In the genomic region with DNA sequence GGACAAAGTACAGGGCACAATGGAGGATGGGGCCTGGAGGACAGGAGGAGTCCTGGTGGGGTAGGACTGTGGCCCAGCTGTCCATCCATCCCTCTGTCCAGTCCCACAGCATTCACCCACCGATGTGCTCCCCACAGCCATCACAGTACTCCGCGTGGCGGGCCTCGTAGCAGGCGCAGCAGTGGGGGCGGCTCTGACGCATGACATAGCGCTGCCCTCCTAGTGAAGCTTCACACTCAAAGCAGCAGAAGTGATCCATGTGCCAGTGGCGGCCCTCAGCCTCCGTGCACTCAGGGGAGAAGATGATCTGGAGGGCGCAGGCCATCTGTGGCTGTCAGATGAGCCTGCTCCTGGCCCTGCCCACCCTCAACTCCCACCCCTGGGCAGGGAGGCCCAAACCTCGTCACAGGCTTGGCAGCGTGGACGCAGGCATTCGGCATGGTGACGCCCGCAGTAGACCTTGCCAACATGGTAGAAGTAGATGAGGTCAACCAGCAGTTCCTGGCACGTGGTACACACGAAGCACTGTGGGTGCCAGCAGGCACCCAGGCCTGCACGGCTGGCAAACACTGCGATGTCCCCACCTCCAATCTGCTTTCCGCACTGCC, we compare ENCODE assay signal across 25 cellular contexts. TPM values are rescaled to one million over a fixed set of nuclear protein-coding genes. Genes with fewer than 3 reads are reported as not detected.
DNase-seq lines count a peak whose midpoint lies in the region; ATAC-seq and TF ChIP-seq lines count a peak whose summit lies in the region.
"Had no signal": no experiment of that assay in that cellular context is flagged by ENCODE, and none has a peak within 500 bp of the region (broad histone marks: within the 10 kb centered on the region; RNA-seq: fewer than 3 reads in every experiment).

No MANE protein-coding gene starts in this region.

- TF ChIP-seq CTCF in heart left ventricle (IDR thresholded peaks at IDR 0.05) (no peak), RWPE2 (IDR thresholded peaks at IDR 0.05; ENCODE audit: poor library complexity, severe bottlenecking) (no peak)

- WGBS in heart left ventricle, 4 donors: 80 to 90% (median 89%) methylated on average over 14 to 23 of the region's 23 CpGs
- 61 to 67% methylated on average over 23 of the region's 23 CpGs for WGBS in aorta, 2 donors

- peak in 3 of 4 donors; percentile 28 to 45 (median 33) for ATAC-seq in heart left ventricle
- no peak for ATAC-seq in RWPE2 (ENCODE audit: low read depth)
- peak; percentile 15 for ATAC-seq in left lobe of liver
- ATAC-seq in aorta (ENCODE audit: low FRiP score): peak; percentile 6
- no peak for ATAC-seq in GM19467 (IDR thresholded peaks at IDR 0.05; ENCODE audit: unreplicated experiment)
- ATAC-seq: body of pancreas had no signal

- H3K4me3 ChIP-seq in heart left ventricle (no peak overlapping the region), RWPE2 (ENCODE audit: severe bottlenecking) (no peak overlapping the region), aorta (ENCODE audit: low read length in 2 of 2) (no peak overlapping the region)
- H3K4me3 ChIP-seq: BLaER1 treated with 17β-estradiol and CSF1 and Interleukin-3, amounts not matched to agents 10 nM and 100 nM; body of pancreas; lower lobe of right lung; MG63; upper lobe of left lung had no signal

- no peak for TF ChIP-seq POLR2A in heart left ventricle (IDR thresholded peaks at IDR 0.05)

- H3K4me1 ChIP-seq in heart left ventricle (peaks cover 0 to 14% (median 0%) of the 10 kb centered on the region in 12 donors), RWPE2 (ENCODE audit: insufficient read depth, poor library complexity, severe bottlenecking) (peaks cover 30% of the 10 kb centered on the region), aorta (ENCODE audit: control insufficient read depth in 1 of 2, insufficient read depth in 2 of 2, low read length in 2 of 2) (no peaks in the 10 kb centered on the region)
- H3K4me1 ChIP-seq: Caco-2 had no signal

- peak in 1 of 5 donors; percentile 64 for DNase-seq in heart left ventricle
- DNase-seq in cardiac septum (ENCODE audit: low spot score): no peak
- no peak for DNase-seq in RWPE2 (ENCODE audit: low spot score)
- no peak for DNase-seq in left lobe of liver (ENCODE audit: low spot score)
- DNase-seq in aorta: no peak
- DNase-seq in GDM1 (lab: John Stamatoyannopoulos, UW): no peak
- DNase-seq: activated CD4-positive, alpha-beta T cell treated with anti-CD3 and anti-CD28 coated beads, Interleukin-2, amount 10 ng/mL, durations not matched to agents 7 days and 5 days; activated CD8-positive, alpha-beta memory T cell treated with anti-CD3 and anti-CD28 coated beads, Interleukin-2, amount 50 U/mL, for 4 hours; body of pancreas; Caco-2; DMS79; glutamatergic neuron; H9; kidney; MG63; naive thymus-derived CD8-positive, alpha-beta T cell; NCI-H2029 treated with DMSO at 0.1 percent for 48 hours; NCI-H748 treated with DMSO at 0.1 percent for 48 hours; stimulated activated CD4-positive, alpha-beta T cell treated with anti-CD3 and anti-CD28 coated beads, Interleukin-1b, Interleukin-23, amount 100 ng/mL, for 48 hours; stimulated activated CD8-positive, alpha-beta memory T cell treated with anti-CD3 and anti-CD28 coated beads, Interleukin-4, amount 100 ng/mL, for 48 hours; T-helper 9 cell had no signal

- no peaks in the 10 kb centered on the region for H3K9me3 ChIP-seq in heart left ventricle
- no peaks in the 10 kb centered on the region for H3K9me3 ChIP-seq in RWPE2 (ENCODE audit: severe bottlenecking)
- no peaks in the 10 kb centered on the region for H3K9me3 ChIP-seq in aorta (ENCODE audit: control insufficient read depth, low read length)
- H3K9me3 ChIP-seq: body of pancreas, Caco-2, lower lobe of right lung, MG63, upper lobe of left lung had no signal

- intact Hi-C loops in heart left ventricle (cut with DNase I) (no loop called here), cardiac septum (cut with DNase I) (no loop called here), aorta (cut with DNase I) (no loop called here)

- H3K27me3 ChIP-seq in heart left ventricle: no peaks in the 10 kb centered on the region
- no peaks in the 10 kb centered on the region for H3K27me3 ChIP-seq in RWPE2 (ENCODE audit: insufficient read depth, poor library complexity, severe bottlenecking)
- H3K27me3 ChIP-seq in aorta (ENCODE audit: control insufficient read depth in 1 of 2, insufficient read depth in 2 of 2, low read length in 1 of 2): no peaks in the 10 kb centered on the region
- H3K27me3 ChIP-seq: body of pancreas, MG63, upper lobe of left lung had no signal

- peak overlapping the region in 1 of 12 donors; percentile 37 for H3K27ac ChIP-seq in heart left ventricle
- peak overlapping the region; percentile 92 for H3K27ac ChIP-seq in RWPE2 (ENCODE audit: poor library complexity, severe bottlenecking)
- H3K27ac ChIP-seq in aorta (ENCODE audit: low read depth in 1 of 2, low read length in 2 of 2): no peak overlapping the region
- H3K27ac ChIP-seq: body of pancreas had no signal

- peaks cover 0 to 37% (median 17%) of the 10 kb centered on the region in 9 donors for H3K36me3 ChIP-seq in heart left ventricle
- peaks cover 65% of the 10 kb centered on the region for H3K36me3 ChIP-seq in RWPE2 (ENCODE audit: low read depth)
- no peaks in the 10 kb centered on the region for H3K36me3 ChIP-seq in aorta (ENCODE audit: control insufficient read depth in 1 of 2, insufficient read depth in 2 of 2, low read length in 1 of 2)

RNA-seq across cellular contexts. Expression of gene PLP2, which starts 6.3 kb away (rescaled TPM):
- total RNA-seq in heart left ventricle (100 to 1,000 TPM in 3 of 9 donors, 10 to 100 TPM in 6; 22.4 to 155 (median 50.4) TPM), cardiac septum (84.9 TPM), left lobe of liver (11.7 TPM), aorta (100 to 1,000 TPM; 159 to 201 TPM)
- polyA plus RNA-seq in heart left ventricle (100 to 1,000 TPM in 1 of 2 donors, 10 to 100 TPM in 1; 63.0 to 373 TPM), aorta (100 to 1,000 TPM; 203 to 337 TPM)

RNA-seq across cellular contexts. Expression of gene PRICKLE3, which starts 8.2 kb away (rescaled TPM):
- total RNA-seq in heart left ventricle (10 to 100 TPM in 2 of 9 donors, 1 to 10 TPM in 7; 6.6 to 12.7 (median 9.3) TPM), cardiac septum (10.3 TPM), left lobe of liver (4.5 TPM), aorta (10 to 100 TPM; 11.9 to 13.3 TPM)
- polyA plus RNA-seq in heart left ventricle (10 to 100 TPM in 1 of 2 donors, 1 to 10 TPM in 1; 6.5 to 13.2 TPM), aorta (1 to 10 TPM; 2.8 to 7.2 TPM)

RNA-seq across cellular contexts. Expression of gene MAGIX, which starts 15.4 kb away (rescaled TPM):
- total RNA-seq in heart left ventricle (1 to 10 TPM; 2.6 to 7.1 (median 3.3) TPM), cardiac septum (3.4 TPM), left lobe of liver (27.7 TPM), aorta (1 to 10 TPM; 2.7 to 2.8 TPM)
- polyA plus RNA-seq in heart left ventricle (1 to 10 TPM; 2.9 to 6.7 TPM), aorta (1 to 10 TPM; 1.9 to 4.9 TPM)

RNA-seq across cellular contexts. Expression of gene SYP, which starts 22.0 kb away (rescaled TPM):
- total RNA-seq in heart left ventricle (1 to 10 TPM in 6 of 9 donors, under 1 TPM in 3; 0.49 to 2.7 (median 1.1) TPM), cardiac septum (1.2 TPM), left lobe of liver (0.10 TPM), aorta (1 to 10 TPM; 2.4 to 4.5 TPM)
- polyA plus RNA-seq in heart left ventricle (1 to 10 TPM; 1.3 to 3.7 TPM), aorta (1 to 10 TPM; 3.0 to 5.3 TPM)

RNA-seq across cellular contexts. Expression of gene GPKOW, which starts 54.4 kb away (rescaled TPM):
- 10 to 100 TPM; 17.5 to 30.9 (median 19.4) TPM for total RNA-seq in heart left ventricle
- polyA plus RNA-seq in heart left ventricle: 10 to 100 TPM in 1 of 2 donors, 1 to 10 TPM in 1; 8.9 to 29.5 TPM
- 18.7 TPM for total RNA-seq in cardiac septum
- 11.5 TPM for total RNA-seq in left lobe of liver
- 10 to 100 TPM; 15.8 to 20.4 TPM for total RNA-seq in aorta
- 10 to 100 TPM; 14.3 to 22.8 TPM for polyA plus RNA-seq in aorta

Comparison
In these comparisons a context has a peak if more than half of its experiments do, and no peak if none do; other contexts are left out.
1. ATAC-seq: peak in heart left ventricle (3 of 4), left lobe of liver (single experiment) and aorta (single experiment); none in RWPE2 (single experiment) and GM19467 (single experiment).